21 cellular contexts compared by ENCODE assay signal in genomic region chr10:118672163-118672562, GRCh38.
"Had no signal": no experiment of that assay in that cellular context is flagged by ENCODE, and none has a peak within 500 bp of the region (broad histone marks: within the 10 kb centered on the region; RNA-seq: fewer than 3 reads in every experiment).

No MANE protein-coding gene starts in this region.

- H3K36me3 Mint-ChIP-seq: WTC11 had no signal

- H3K27ac Mint-ChIP-seq: activated CD4-positive, alpha-beta memory T cell treated with anti-CD3 and anti-CD28 coated beads for 36 hours; activated naive CD8-positive, alpha-beta T cell treated with anti-CD3 and anti-CD28 coated beads for 36 hours; T-helper 17 cell had no signal

- DNase-seq: activated CD4-positive, alpha-beta memory T cell treated with anti-CD3 and anti-CD28 coated beads for 36 hours; activated CD4-positive, alpha-beta T cell treated with anti-CD3 and anti-CD28 coated beads for 48 hours; activated CD4-positive, CD25-positive, alpha-beta regulatory T cell treated with anti-CD3 and anti-CD28 coated beads, Interleukin-2, amount 50 U/mL, for 72 hours; activated CD8-positive, alpha-beta memory T cell treated with anti-CD3 and anti-CD28 coated beads for 24 hours; activated effector memory CD4-positive, alpha-beta T cell treated with anti-CD3 and anti-CD28 coated beads, Interleukin-2, amount 50 U/mL, for 16 hours; activated naive CD4-positive, alpha-beta T cell treated with Interleukin-2 at 50 U/mL for 16 hours; activated naive CD8-positive, alpha-beta T cell treated with anti-CD3 and anti-CD28 coated beads for 36 hours; activated T-cell treated with anti-CD3 and anti-CD28 coated beads, Interleukin-2, amount 50 U/mL, for 4 hours; Kasumi-1; KBM-7; NCI-H1105 treated with DMSO at 0.1 percent for 48 hours; NCI-H1436 treated with DMSO at 0.1 percent for 48 hours; NCI-H187 treated with DMSO at 0.1 percent for 48 hours; NCI-H2081 treated with DMSO at 0.1 percent for 48 hours; NCI-H446; NCI-H524; PC-3; SIG-M5; T-helper 17 cell; T-helper 9 cell had no signal

- H3K4me3 Mint-ChIP-seq: activated CD4-positive, alpha-beta memory T cell treated with anti-CD3 and anti-CD28 coated beads for 36 hours; activated naive CD8-positive, alpha-beta T cell treated with anti-CD3 and anti-CD28 coated beads for 36 hours; activated T-cell treated with anti-CD3 and anti-CD28 coated beads, Interleukin-2, amount 50 U/mL, for 4 hours; T-helper 17 cell; WTC11 had no signal

- H3K9me3 Mint-ChIP-seq: activated CD4-positive, alpha-beta memory T cell treated with anti-CD3 and anti-CD28 coated beads for 36 hours; activated naive CD8-positive, alpha-beta T cell treated with anti-CD3 and anti-CD28 coated beads for 36 hours; activated T-cell treated with anti-CD3 and anti-CD28 coated beads, Interleukin-2, amount 50 U/mL, for 4 hours; WTC11 had no signal

- ATAC-seq: activated T-cell treated with anti-CD3 and anti-CD28 coated beads, Interleukin-2, amount 50 U/mL, for 4 hours; PC-3; T-helper 17 cell; WTC11 had no signal

- H3K27me3 Mint-ChIP-seq: activated CD4-positive, alpha-beta memory T cell treated with anti-CD3 and anti-CD28 coated beads for 36 hours; activated naive CD8-positive, alpha-beta T cell treated with anti-CD3 and anti-CD28 coated beads for 36 hours; T-helper 17 cell had no signal
